In genomic region chr11:6745018-6745417, GRCh38 we compare ENCODE assay signal across 2 cellular contexts.
TF ChIP-seq lines count a peak whose summit lies in the region.

No MANE protein-coding gene starts in this region.

TF ChIP-seq in HepG2, 621 proteins besides CTCF, POLR2A, EP300 and RAD21:
- no peak for TF ChIP-seq ATRX (CRISPR knock-in tag; IDR thresholded peaks at IDR 0.05; ENCODE audit: borderline replicate concordance)
- TF ChIP-seq SIX1 (CRISPR knock-in tag; IDR thresholded peaks at IDR 0.05; ENCODE audit: borderline replicate concordance): no peak
- no peak for TF ChIP-seq ZNF496 (CRISPR knock-in tag; IDR thresholded peaks at IDR 0.05; ENCODE audit: insufficient replicate concordance)
- TF ChIP-seq REXO4 (CRISPR knock-in tag; IDR thresholded peaks at IDR 0.05; ENCODE audit: borderline replicate concordance): no peak
- TF ChIP-seq ZC3H13 (CRISPR knock-in tag; IDR thresholded peaks at IDR 0.05): no peak
- TF ChIP-seq ZNF24 (IDR thresholded peaks at IDR 0.05): no peak
- no peak for TF ChIP-seq PHF20 (CRISPR knock-in tag; IDR thresholded peaks at IDR 0.05)
- no peak for TF ChIP-seq ZNF552 (CRISPR knock-in tag; IDR thresholded peaks at IDR 0.05; ENCODE audit: borderline replicate concordance)
- no peak for TF ChIP-seq NFIC (IDR thresholded peaks at IDR 0.05; ENCODE audit: low read length)
- TF ChIP-seq, protein P1, sequence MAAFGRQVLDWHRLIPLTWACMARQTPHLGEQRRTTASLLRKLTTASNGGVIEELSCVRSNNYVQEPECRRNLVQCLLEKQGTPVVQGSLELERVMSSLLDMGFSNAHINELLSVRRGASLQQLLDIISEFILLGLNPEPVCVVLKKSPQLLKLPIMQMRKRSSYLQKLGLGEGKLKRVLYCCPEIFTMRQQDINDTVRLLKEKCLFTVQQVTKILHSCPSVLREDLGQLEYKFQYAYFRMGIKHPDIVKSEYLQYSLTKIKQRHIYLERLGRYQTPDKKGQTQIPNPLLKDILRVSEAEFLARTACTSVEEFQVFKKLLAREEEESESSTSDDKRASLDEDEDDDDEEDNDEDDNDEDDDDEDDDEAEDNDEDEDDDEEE (CRISPR knock-in tag; IDR thresholded peaks at IDR 0.05): no peak
- no peak for TF ChIP-seq MXD3 (CRISPR knock-in tag; IDR thresholded peaks at IDR 0.05)
- TF ChIP-seq POGZ (CRISPR knock-in tag; IDR thresholded peaks at IDR 0.05): no peak
- TF ChIP-seq ZBTB1 (CRISPR knock-in tag; IDR thresholded peaks at IDR 0.05; ENCODE audit: borderline replicate concordance): no peak
- TF ChIP-seq ZNF121 (CRISPR knock-in tag; IDR thresholded peaks at IDR 0.05): no peak
- no peak for TF ChIP-seq RARA (CRISPR knock-in tag; IDR thresholded peaks at IDR 0.05)
- TF ChIP-seq, protein P2, sequence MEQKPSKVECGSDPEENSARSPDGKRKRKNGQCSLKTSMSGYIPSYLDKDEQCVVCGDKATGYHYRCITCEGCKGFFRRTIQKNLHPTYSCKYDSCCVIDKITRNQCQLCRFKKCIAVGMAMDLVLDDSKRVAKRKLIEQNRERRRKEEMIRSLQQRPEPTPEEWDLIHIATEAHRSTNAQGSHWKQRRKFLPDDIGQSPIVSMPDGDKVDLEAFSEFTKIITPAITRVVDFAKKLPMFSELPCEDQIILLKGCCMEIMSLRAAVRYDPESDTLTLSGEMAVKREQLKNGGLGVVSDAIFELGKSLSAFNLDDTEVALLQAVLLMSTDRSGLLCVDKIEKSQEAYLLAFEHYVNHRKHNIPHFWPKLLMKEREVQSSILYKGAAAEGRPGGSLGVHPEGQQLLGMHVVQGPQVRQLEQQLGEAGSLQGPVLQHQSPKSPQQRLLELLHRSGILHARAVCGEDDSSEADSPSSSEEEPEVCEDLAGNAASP (CRISPR knock-in tag; IDR thresholded peaks at IDR 0.05; ENCODE audit: borderline replicate concordance): no peak
- TF ChIP-seq ZNF850 (CRISPR knock-in tag; conservative IDR thresholded peaks at IDR 0.05): no peak
- TF ChIP-seq, protein P3, sequence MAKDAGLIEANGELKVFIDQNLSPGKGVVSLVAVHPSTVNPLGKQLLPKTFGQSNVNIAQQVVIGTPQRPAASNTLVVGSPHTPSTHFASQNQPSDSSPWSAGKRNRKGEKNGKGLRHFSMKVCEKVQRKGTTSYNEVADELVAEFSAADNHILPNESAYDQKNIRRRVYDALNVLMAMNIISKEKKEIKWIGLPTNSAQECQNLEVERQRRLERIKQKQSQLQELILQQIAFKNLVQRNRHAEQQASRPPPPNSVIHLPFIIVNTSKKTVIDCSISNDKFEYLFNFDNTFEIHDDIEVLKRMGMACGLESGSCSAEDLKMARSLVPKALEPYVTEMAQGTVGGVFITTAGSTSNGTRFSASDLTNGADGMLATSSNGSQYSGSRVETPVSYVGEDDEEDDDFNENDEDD (CRISPR knock-in tag; IDR thresholded peaks at IDR 0.05; ENCODE audit: borderline replicate concordance): no peak

TF ChIP-seq in K562, 482 proteins besides CTCF, POLR2A, EP300 and RAD21 (continues in another document):
- peak; percentile 35; the same call in 1 of the 2 replicates for TF ChIP-seq C11orf30 (IDR thresholded peaks at IDR 0.05; ENCODE audit: low read depth)
- TF ChIP-seq, protein P4, sequence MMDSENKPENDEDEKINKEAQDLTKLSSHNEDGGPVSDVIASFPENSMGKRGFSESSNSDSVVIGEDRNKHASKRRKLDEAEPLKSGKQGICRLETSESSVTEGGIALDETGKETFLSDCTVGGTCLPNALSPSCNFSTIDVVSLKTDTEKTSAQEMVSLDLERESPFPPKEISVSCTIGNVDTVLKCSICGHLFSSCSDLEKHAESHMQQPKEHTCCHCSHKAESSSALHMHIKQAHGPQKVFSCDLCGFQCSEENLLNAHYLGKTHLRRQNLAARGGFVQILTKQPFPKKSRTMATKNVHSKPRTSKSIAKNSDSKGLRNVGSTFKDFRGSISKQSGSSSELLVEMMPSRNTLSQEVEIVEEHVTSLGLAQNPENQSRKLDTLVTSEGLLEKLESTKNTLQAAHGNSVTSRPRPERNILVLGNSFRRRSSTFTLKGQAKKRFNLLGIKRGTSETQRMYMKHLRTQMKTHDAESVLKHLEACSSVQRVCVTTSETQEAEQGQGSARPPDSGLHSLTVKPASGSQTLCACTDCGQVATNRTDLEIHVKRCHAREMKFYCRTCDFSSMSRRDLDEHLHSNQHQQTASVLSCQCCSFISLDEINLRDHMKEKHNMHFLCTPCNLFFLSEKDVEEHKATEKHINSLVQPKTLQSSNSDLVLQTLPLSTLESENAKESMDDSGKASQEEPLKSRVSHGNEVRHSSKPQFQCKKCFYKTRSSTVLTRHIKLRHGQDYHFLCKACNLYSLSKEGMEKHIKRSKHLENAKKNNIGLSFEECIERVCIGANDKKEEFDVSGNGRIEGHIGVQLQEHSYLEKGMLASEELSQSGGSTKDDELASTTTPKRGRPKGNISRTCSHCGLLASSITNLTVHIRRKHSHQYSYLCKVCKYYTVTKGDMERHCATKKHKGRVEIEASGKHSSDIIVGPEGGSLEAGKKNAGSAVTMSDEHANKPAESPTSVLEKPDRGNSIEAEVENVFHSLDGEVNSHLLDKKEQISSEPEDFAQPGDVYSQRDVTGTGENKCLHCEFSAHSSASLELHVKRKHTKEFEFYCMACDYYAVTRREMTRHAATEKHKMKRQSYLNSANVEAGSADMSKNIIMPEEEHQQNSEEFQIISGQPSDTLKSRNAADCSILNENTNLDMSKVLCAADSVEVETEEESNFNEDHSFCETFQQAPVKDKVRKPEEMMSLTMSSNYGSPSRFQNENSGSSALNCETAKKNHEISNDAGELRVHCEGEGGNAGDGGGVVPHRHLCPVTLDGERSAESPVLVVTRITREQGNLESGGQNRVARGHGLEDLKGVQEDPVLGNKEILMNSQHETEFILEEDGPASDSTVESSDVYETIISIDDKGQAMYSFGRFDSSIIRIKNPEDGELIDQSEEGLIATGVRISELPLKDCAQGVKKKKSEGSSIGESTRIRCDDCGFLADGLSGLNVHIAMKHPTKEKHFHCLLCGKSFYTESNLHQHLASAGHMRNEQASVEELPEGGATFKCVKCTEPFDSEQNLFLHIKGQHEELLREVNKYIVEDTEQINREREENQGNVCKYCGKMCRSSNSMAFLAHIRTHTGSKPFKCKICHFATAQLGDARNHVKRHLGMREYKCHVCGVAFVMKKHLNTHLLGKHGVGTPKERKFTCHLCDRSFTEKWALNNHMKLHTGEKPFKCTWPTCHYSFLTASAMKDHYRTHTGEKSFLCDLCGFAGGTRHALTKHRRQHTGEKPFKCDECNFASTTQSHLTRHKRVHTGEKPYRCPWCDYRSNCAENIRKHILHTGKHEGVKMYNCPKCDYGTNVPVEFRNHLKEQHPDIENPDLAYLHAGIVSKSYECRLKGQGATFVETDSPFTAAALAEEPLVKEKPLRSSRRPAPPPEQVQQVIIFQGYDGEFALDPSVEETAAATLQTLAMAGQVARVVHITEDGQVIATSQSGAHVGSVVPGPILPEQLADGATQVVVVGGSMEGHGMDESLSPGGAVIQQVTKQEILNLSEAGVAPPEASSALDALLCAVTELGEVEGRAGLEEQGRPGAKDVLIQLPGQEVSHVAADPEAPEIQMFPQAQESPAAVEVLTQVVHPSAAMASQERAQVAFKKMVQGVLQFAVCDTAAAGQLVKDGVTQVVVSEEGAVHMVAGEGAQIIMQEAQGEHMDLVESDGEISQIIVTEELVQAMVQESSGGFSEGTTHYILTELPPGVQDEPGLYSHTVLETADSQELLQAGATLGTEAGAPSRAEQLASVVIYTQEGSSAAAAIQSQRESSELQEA (IDR thresholded peaks at IDR 0.05; ENCODE audit: low read depth): no peak
- TF ChIP-seq NFRKB (IDR thresholded peaks at IDR 0.05; ENCODE audit: low read depth): 0 out of 2 replicates have a peak, but pooled peaks have one; percentile 76
- TF ChIP-seq HDAC6 (IDR thresholded peaks at IDR 0.05; ENCODE audit: low read depth, low read length): no peak
- TF ChIP-seq ZBTB40 (IDR thresholded peaks at IDR 0.05): peak; percentile 22; the same call in 1 of the 2 replicates
- no peak for TF ChIP-seq ZBTB40 (CRISPR knock-in tag; IDR thresholded peaks at IDR 0.05)
- TF ChIP-seq EHMT2 (IDR thresholded peaks at IDR 0.05): peak; percentile 33; the same call in 1 of the 2 replicates
- TF ChIP-seq POLR3G (IDR thresholded peaks at IDR 0.05; ENCODE audit: extremely low read depth, insufficient read length, insufficient replicate concordance): no peak
- peak; percentile 73; the same call in 1 of the 2 replicates for TF ChIP-seq THRB (CRISPR knock-in tag; conservative IDR thresholded peaks at IDR 0.05)
- TF ChIP-seq ZNF584 (CRISPR knock-in tag; IDR thresholded peaks at IDR 0.05; ENCODE audit: low read depth): peak; percentile 15; the same call in 1 of the 2 replicates
- TF ChIP-seq, protein P5, sequence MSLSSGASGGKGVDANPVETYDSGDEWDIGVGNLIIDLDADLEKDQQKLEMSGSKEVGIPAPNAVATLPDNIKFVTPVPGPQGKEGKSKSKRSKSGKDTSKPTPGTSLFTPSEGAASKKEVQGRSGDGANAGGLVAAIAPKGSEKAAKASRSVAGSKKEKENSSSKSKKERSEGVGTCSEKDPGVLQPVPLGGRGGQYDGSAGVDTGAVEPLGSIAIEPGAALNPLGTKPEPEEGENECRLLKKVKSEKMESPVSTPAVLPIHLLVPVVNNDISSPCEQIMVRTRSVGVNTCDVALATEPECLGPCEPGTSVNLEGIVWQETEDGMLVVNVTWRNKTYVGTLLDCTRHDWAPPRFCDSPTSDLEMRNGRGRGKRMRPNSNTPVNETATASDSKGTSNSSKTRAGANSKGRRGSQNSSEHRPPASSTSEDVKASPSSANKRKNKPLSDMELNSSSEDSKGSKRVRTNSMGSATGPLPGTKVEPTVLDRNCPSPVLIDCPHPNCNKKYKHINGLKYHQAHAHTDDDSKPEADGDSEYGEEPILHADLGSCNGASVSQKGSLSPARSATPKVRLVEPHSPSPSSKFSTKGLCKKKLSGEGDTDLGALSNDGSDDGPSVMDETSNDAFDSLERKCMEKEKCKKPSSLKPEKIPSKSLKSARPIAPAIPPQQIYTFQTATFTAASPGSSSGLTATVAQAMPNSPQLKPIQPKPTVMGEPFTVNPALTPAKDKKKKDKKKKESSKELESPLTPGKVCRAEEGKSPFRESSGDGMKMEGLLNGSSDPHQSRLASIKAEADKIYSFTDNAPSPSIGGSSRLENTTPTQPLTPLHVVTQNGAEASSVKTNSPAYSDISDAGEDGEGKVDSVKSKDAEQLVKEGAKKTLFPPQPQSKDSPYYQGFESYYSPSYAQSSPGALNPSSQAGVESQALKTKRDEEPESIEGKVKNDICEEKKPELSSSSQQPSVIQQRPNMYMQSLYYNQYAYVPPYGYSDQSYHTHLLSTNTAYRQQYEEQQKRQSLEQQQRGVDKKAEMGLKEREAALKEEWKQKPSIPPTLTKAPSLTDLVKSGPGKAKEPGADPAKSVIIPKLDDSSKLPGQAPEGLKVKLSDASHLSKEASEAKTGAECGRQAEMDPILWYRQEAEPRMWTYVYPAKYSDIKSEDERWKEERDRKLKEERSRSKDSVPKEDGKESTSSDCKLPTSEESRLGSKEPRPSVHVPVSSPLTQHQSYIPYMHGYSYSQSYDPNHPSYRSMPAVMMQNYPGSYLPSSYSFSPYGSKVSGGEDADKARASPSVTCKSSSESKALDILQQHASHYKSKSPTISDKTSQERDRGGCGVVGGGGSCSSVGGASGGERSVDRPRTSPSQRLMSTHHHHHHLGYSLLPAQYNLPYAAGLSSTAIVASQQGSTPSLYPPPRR (CRISPR knock-in tag; IDR thresholded peaks at IDR 0.05; ENCODE audit: borderline replicate concordance): no peak
